Comparison of ENCODE assay signal across 8 cellular contexts in the genomic region with DNA sequence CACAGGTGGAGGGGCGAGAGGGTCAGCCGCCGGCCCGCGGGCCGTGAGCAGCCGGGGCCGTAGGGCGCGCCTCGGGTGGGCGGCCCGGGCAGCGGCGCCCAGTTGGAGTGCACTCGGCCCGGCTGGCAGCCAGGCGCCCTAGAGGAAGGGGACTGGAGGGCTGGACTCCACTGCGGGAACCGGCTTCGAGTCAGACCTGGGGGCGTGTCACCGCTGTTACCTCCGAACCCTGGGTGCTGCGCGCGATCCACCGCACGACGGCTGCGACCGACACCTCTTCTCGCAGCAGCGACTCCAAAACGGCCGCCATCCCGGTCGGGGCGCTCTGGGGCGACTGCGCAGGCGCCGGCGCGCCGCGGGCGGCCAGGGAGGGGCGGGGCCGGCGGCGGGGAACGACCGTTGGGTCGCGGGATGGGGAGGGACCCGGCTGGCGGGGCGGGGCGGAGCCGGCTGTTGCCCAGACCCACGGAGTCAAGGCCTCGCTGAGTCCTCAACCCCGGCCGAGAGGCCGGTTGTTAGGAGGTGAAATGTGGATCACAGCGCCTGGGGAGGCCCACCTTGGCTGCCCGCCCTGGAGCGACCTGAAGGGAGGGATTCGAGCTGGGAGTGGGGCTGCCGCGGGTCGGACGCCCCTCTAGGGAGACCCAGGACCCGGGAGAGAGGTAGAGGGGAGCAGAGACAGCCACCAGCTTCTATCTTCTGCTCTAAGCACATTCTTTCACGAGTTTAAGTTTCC. TPM values are rescaled to one million over a fixed set of nuclear protein-coding genes. Genes with fewer than 3 reads are reported as not detected.
DNase-seq lines count a peak whose midpoint lies in the region; ATAC-seq and TF ChIP-seq lines count a peak whose summit lies in the region.

A gene with protein sequence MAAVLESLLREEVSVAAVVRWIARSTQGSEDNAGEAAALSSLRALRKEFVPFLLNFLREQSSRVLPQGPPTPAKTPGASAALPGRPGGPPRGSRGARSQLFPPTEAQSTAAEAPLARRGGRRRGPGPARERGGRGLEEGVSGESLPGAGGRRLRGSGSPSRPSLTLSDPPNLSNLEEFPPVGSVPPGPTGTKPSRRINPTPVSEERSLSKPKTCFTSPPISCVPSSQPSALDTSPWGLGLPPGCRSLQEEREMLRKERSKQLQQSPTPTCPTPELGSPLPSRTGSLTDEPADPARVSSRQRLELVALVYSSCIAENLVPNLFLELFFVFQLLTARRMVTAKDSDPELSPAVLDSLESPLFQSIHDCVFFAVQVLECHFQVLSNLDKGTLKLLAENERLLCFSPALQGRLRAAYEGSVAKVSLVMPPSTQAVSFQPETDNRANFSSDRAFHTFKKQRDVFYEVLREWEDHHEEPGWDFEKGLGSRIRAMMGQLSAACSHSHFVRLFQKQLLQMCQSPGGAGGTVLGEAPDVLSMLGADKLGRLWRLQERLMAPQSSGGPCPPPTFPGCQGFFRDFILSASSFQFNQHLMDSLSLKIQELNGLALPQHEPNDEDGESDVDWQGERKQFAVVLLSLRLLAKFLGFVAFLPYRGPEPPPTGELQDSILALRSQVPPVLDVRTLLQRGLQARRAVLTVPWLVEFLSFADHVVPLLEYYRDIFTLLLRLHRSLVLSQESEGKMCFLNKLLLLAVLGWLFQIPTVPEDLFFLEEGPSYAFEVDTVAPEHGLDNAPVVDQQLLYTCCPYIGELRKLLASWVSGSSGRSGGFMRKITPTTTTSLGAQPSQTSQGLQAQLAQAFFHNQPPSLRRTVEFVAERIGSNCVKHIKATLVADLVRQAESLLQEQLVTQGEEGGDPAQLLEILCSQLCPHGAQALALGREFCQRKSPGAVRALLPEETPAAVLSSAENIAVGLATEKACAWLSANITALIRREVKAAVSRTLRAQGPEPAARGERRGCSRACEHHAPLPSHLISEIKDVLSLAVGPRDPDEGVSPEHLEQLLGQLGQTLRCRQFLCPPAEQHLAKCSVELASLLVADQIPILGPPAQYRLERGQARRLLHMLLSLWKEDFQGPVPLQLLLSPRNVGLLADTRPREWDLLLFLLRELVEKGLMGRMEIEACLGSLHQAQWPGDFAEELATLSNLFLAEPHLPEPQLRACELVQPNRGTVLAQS (minus strand): TSS at position 336 of the 736 bp plus-strand sequence. CDS start 26 bp downstream, at position 310.

- H3K4me1 Mint-ChIP-seq in WTC11: peaks cover 3% of the 10 kb centered on the region; the same call in 1 of the 2 replicates
- peaks cover 12 to 16% of the 10 kb centered on the region in 2 donors for H3K4me1 Mint-ChIP-seq in immature natural killer cell

- no peaks in the 10 kb centered on the region for H3K9me3 Mint-ChIP-seq in WTC11
- no peaks in the 10 kb centered on the region for H3K9me3 Mint-ChIP-seq in immature natural killer cell

- peak within 1 kb of the TSS; percentile 69 for H3K27ac ChIP-seq in smooth muscle cell (ENCODE audit: low read depth)

- CTCF ChIA-PET in WTC11 (lab: Charles Lee): interaction anchor here (0.6 to 4.0 kb wide), 8 partner anchors 14 to 467 kb away, joined by 3 to 26 read pairs (median 3); no protein-coding TSS in a partner anchor

- WGBS in smooth muscle cell (ENCODE audit: low lambda C conversion rate): under 1% methylated on average over 50 of the region's 76 CpGs

- H3K27me3 Mint-ChIP-seq in WTC11 (ENCODE audit: low read depth) (no peaks in the 10 kb centered on the region), immature natural killer cell (ENCODE audit: low read depth in 3 of 3) (peaks cover 0 to 5% (median 4%) of the 10 kb centered on the region in 3 donors)

- H3K36me3 Mint-ChIP-seq in WTC11 (peaks cover 17% of the 10 kb centered on the region), immature natural killer cell (peaks cover 4 to 20% (median 9%) of the 10 kb centered on the region in 3 donors)

- no peak for TF ChIP-seq CTCF in WTC11 (IDR thresholded peaks at IDR 0.05)
- TF ChIP-seq CTCF in cardiac fibroblast (IDR thresholded peaks at IDR 0.05; ENCODE audit: low read depth, low read length): no peak
- TF ChIP-seq CTCF in smooth muscle cell (IDR thresholded peaks at IDR 0.05; ENCODE audit: borderline replicate concordance, insufficient read depth, poor library complexity, severe bottlenecking): no peak

- H3F3A ChIP-seq in smooth muscle cell (ENCODE audit: low read depth): peaks cover 7% of the 10 kb centered on the region

- H3K9me3 ChIP-seq in smooth muscle cell (replicated peaks; ENCODE audit: low read depth): no peaks in the 10 kb centered on the region

- peak within 1 kb of the TSS; percentile 75 for H3K9ac ChIP-seq in smooth muscle cell (ENCODE audit: low read depth)

- peak within 1 kb of the TSS; percentile 87 for H2AFZ ChIP-seq in smooth muscle cell (ENCODE audit: low read depth)

- peaks cover 10% of the 10 kb centered on the region for H4K20me1 ChIP-seq in smooth muscle cell (ENCODE audit: low read depth)

- POLR2A ChIA-PET in WTC11 (lab: Charles Lee): interaction anchor here (0.5 kb wide), 1 partner anchor 176 kb away, joined by 3 read pairs; no protein-coding TSS in a partner anchor

- peak within 1 kb of the TSS; percentile 83 to 92 for H3K4me3 ChIP-seq in cardiac fibroblast (replicated peaks in 1 of 2; ENCODE audit: low read depth in 2 of 2, low read length in 2 of 2)
- H3K4me3 ChIP-seq in smooth muscle cell: peak within 1 kb of the TSS; percentile 95

- DNase-seq in 8988T (peak; percentile 96), NCI-H2227 (lab: John Stamatoyannopoulos, UW; ENCODE audit: unreplicated experiment) (peak; percentile 81), WTC11 (ENCODE audit: low spot score) (peak; percentile 89), cardiac fibroblast (ENCODE audit: low read depth in 2 of 2) (peak; percentile 82 to 89), immature natural killer cell (peak; percentile 85 to 91 (median 88)), smooth muscle cell (lab: John Stamatoyannopoulos, UW; ENCODE audit: unreplicated experiment) (peak; percentile 83)

- no peaks in the 10 kb centered on the region for H3K27me3 ChIP-seq in smooth muscle cell (ENCODE audit: low read depth)

- no peaks in the 10 kb centered on the region for H3K36me3 ChIP-seq in smooth muscle cell (ENCODE audit: low read depth)

- H3K4me3 Mint-ChIP-seq in WTC11 (peak within 1 kb of the TSS; percentile 72), immature natural killer cell (peak within 1 kb of the TSS; percentile 83 to 87 (median 86))

- H3K4me1 ChIP-seq in smooth muscle cell (ENCODE audit: low read depth): no peaks in the 10 kb centered on the region

- peak; percentile 72 for TF ChIP-seq POLR2A in GM18526 (IDR thresholded peaks at IDR 0.05; ENCODE audit: extremely low read depth, insufficient read length)

- H3K27ac Mint-ChIP-seq in WTC11 (no peak within 1 kb of the TSS), immature natural killer cell (peak within 1 kb of the TSS; percentile 12 to 90 (median 83))

- H3K4me2 ChIP-seq in smooth muscle cell: peak within 1 kb of the TSS; percentile 93

- peak; percentile 90 for ATAC-seq in HG03066 (IDR thresholded peaks at IDR 0.05; ENCODE audit: low read depth, unreplicated experiment)
- ATAC-seq in WTC11: peak; percentile 91

- peaks cover 16% of the 10 kb centered on the region for H3K79me2 ChIP-seq in smooth muscle cell (ENCODE audit: low read depth)

TF ChIP-seq in WTC11, 78 proteins besides CTCF, POLR2A, EP300 and RAD21 (continues in another document):
- TF ChIP-seq ZNF532 (CRISPR knock-in tag; IDR thresholded peaks at IDR 0.05; ENCODE audit: borderline replicate concordance): no peak
- TF ChIP-seq ZNF671 (CRISPR knock-in tag; IDR thresholded peaks at IDR 0.05): no peak

RNA-seq across cellular contexts. Expression of the gene that starts here (rescaled TPM):
- total RNA-seq in WTC11 (2021) (16.4 to 24.2 TPM (median 23.0 TPM) in 3 replicates), smooth muscle cell (6.1 and 6.4 TPM in 2 replicates)
- polyA plus RNA-seq in immature natural killer cell (1 to 10 TPM; 3.9 to 8.2 (median 4.3) TPM), smooth muscle cell (6.9 and 11.8 TPM in 2 replicates)

Comparison
In these comparisons a context has a peak if more than half of its experiments do, and no peak if none do; other contexts are left out.
1. Peak in every context shown above with its lines: DNase-seq, ATAC-seq, H3K4me3 ChIP-seq and H3K27ac ChIP-seq.